ENCODE assay signal across 8 cellular contexts in the genomic region with DNA sequence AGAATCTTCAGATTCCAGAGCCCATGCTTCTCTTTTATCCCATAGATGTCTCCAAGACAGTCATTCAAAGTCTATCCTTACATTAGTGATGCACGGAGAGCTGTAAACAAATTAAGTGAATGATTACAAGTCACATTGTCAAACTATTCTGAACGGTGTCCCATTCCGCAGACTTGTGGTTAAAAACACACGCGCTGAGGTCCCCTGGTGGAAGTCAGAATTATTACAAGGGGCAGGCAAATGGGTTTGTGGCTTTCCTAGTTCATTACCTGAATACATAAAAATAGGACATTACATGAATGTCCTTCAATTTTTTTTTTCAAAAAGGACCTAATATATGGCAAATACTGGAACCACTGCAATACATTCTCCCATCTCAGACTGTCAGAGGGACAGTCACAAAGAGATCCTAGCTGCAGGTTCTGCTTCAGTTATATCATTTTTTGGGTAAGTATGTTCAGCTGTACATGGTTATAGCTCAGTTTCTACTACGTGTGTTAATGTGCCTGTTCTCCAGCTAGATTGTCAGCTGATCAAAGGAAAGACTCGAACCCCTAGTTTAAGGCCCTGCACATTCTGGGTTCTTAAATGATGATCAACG. TPM values are rescaled to one million over a fixed set of nuclear protein-coding genes. Genes with fewer than 3 reads are reported as not detected.
DNase-seq lines count a peak whose midpoint lies in the region; ATAC-seq, FAIRE-seq and TF ChIP-seq lines count a peak whose summit lies in the region.

No MANE protein-coding gene starts in this region.

- ATAC-seq in HG02840 (IDR thresholded peaks at IDR 0.05; ENCODE audit: low FRiP score, unreplicated experiment): peak; percentile 59
- peak; percentile 85 for ATAC-seq in activated B cell treated with CpG ODN at 0.5 μM for 24 hours (ENCODE audit: low read depth)
- ATAC-seq in memory B cell (ENCODE audit: low read depth): peak; percentile 62

- peak; percentile 77 for FAIRE-seq in A204.1 (lab: Jason Lieb, UNC)

- DNase-seq in NCI-H1694 treated with DMSO at 0.1 percent for 48 hours (lab: John Stamatoyannopoulos, UW): peak; percentile 92
- no peak for DNase-seq in activated B cell treated with CpG ODN at 0.5 μM for 24 hours
- DNase-seq in dedifferentiated amniotic fluid mesenchymal stem cell (ENCODE audit: extremely low spot score): peak; percentile 54
- peak; percentile 29 to 36 for DNase-seq in memory B cell (ENCODE audit: low spot score in 2 of 2)
- DNase-seq in stimulated activated naive CD4-positive, alpha-beta T cell (lab: John Stamatoyannopoulos, UW): peak in 5 of 6 experiments; percentile 1 to 47 (median 12)

- CTCF ChIA-PET in activated B cell treated with CpG ODN at 0.5 μM for 24 hours (lab: Charles Lee): interaction anchor here (0.7 to 4.2 kb wide), 10 partner anchors 11 to 497 kb away, joined by 3 to 42 read pairs (median 4); a partner anchor contains a TSS

- H3K4me3 Mint-ChIP-seq in activated B cell treated with CpG ODN at 0.5 μM for 24 hours (no peak overlapping the region), memory B cell (no peak overlapping the region)

- no peaks in the 10 kb centered on the region for H3K9me3 Mint-ChIP-seq in activated B cell treated with CpG ODN at 0.5 μM for 24 hours
- no peaks in the 10 kb centered on the region for H3K9me3 Mint-ChIP-seq in memory B cell

- TF ChIP-seq CTCF in GM12874 (IDR thresholded peaks at IDR 0.05; ENCODE audit: insufficient read depth, low read depth, low read length) (peak; percentile 64), activated B cell treated with CpG ODN at 0.5 μM for 24 hours (IDR thresholded peaks at IDR 0.05) (peak; percentile 49)

- H3K4me1 Mint-ChIP-seq in activated B cell treated with CpG ODN at 0.5 μM for 24 hours: peaks cover 14% of the 10 kb centered on the region
- no peaks in the 10 kb centered on the region for H3K4me1 Mint-ChIP-seq in memory B cell

- H3K27ac Mint-ChIP-seq in activated B cell treated with CpG ODN at 0.5 μM for 24 hours: no peak overlapping the region
- no peak overlapping the region for H3K27ac Mint-ChIP-seq in memory B cell

- H3K27me3 Mint-ChIP-seq in activated B cell treated with CpG ODN at 0.5 μM for 24 hours (peaks cover 18% of the 10 kb centered on the region), memory B cell (peaks cover 8% of the 10 kb centered on the region)

- intact Hi-C loops in activated B cell treated with CpG ODN at 0.5 μM for 24 hours (cut with micrococcal nuclease): loop anchor here (1.0 to 2.0 kb wide), 2 partner anchors 184 to 456 kb away; no protein-coding TSS in a partner anchor

- no peaks in the 10 kb centered on the region for H3K36me3 Mint-ChIP-seq in activated B cell treated with CpG ODN at 0.5 μM for 24 hours (ENCODE audit: low read depth)
- no peaks in the 10 kb centered on the region for H3K36me3 Mint-ChIP-seq in memory B cell

- POLR2A ChIA-PET in activated B cell treated with CpG ODN at 0.5 μM for 24 hours (lab: Charles Lee): interaction anchor here (1.4 kb wide), 1 partner anchor 184 kb away, joined by 4 read pairs; no protein-coding TSS in a partner anchor

RNA-seq across cellular contexts. Expression of a gene that starts 53.1 kb away (rescaled TPM):
- total RNA-seq in activated B cell treated with CpG ODN at 0.5 μM for 24 hours: 0.51 TPM in 1 of 2 replicates, not detected in the other
